Comparison of ENCODE assay signal across 8 cellular contexts in the genomic region with DNA sequence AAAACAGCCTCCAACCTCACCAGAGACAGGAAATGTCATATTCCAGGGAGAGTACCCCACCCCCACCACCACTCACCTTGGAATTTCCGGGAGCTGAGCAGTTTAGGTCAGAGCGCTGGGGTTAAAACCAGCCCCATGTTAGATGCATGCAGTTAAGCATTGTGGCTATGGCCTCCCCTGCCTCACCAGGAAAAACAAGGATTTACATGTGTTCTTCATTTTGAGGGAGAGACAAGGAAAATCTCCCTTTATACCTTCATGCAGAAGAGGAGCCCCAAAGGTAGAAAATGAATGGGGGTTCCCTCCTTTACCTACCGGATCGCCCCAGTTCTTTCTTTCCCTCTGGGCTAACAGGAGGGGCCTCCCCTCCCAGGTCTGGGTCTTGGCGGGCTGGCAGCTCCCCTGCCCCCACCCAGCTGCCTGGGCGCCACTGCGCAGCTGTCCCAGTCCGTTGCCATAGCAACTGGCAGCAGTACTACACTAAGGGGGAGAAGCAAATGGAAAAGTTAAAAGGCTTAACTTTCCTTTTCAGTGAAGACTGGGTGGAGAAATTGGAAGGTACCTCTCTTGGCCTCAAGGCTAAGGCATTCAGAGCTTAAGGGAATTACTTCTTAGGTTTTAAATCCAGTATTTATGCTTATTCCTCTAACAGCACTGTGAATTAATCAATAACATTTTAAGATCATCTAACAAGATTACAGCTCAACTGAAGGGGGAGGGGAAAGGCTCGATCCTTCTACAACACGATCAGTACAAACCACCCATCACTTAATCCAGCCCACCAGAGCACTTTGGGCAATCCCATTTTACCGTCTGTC. TPM values are rescaled to one million over a fixed set of nuclear protein-coding genes. Genes with fewer than 3 reads are reported as not detected.
DNase-seq lines count a peak whose midpoint lies in the region; ATAC-seq and TF ChIP-seq lines count a peak whose summit lies in the region.

No MANE protein-coding gene starts in this region.

- peak overlapping the region; percentile 50 for H3K4me2 ChIP-seq in KMS-11

- H3K4me3 ChIP-seq in CD4-positive, CD25-positive, alpha-beta regulatory T cell (ENCODE audit: low read depth, low read length) = peak overlapping the region; percentile 27
- H3K4me3 ChIP-seq in KMS-11 (IDR thresholded peaks at IDR 0.05; ENCODE audit: insufficient read depth, low read depth, low read length) (no peak overlapping the region), heart left ventricle (peak overlapping the region; percentile 12 to 59 (median 51))

- intact Hi-C loops in heart left ventricle (cut with DNase I) = loop anchor here in 5 of 10 donors (2.0 to 10.0 kb wide), 3 partner anchors 19 to 105 kb away; partner anchors contain the start of genes COPZ1 (in 2 of the 5) and GPR84 (in 2 of the 5)

- ATAC-seq in CD4-positive, CD25-positive, alpha-beta regulatory T cell (ENCODE audit: low read depth in 2 of 2) = peak; percentile 43 to 62
- peak; percentile 69 for ATAC-seq in GM21390 (IDR thresholded peaks at IDR 0.05; ENCODE audit: unreplicated experiment)
- peak; percentile 86 to 95 (median 92) for ATAC-seq in heart left ventricle
- no peak for ATAC-seq in GM19455 (IDR thresholded peaks at IDR 0.05; ENCODE audit: unreplicated experiment)

- H3K4me1 Mint-ChIP-seq in CD4-positive, CD25-positive, alpha-beta regulatory T cell = peaks cover 12 to 34% (median 23%) of the 10 kb centered on the region in 4 donors
- peaks cover 59% of the 10 kb centered on the region for H3K4me1 Mint-ChIP-seq in osteocyte (ENCODE audit: unreplicated experiment)

- peaks cover 17% of the 10 kb centered on the region for H3K36me3 Mint-ChIP-seq in CD4-positive, CD25-positive, alpha-beta regulatory T cell
- peaks cover 5% of the 10 kb centered on the region for H3K36me3 Mint-ChIP-seq in osteocyte (ENCODE audit: unreplicated experiment)

- peaks cover 16% of the 10 kb centered on the region for H3K36me3 ChIP-seq in CD4-positive, CD25-positive, alpha-beta regulatory T cell (ENCODE audit: control insufficient read depth, insufficient read depth, low read length)
- H3K36me3 ChIP-seq in KMS-11 (ENCODE audit: insufficient read depth) = no peaks in the 10 kb centered on the region; the same call in 1 of the 2 replicates
- H3K36me3 ChIP-seq in heart left ventricle = peaks cover 0 to 33% (median 30%) of the 10 kb centered on the region in 9 donors

- H3K27ac ChIP-seq in CD4-positive, CD25-positive, alpha-beta regulatory T cell (ENCODE audit: insufficient read depth, low read length, poor library complexity, severe bottlenecking) = no peak overlapping the region
- peak overlapping the region; percentile 47 for H3K27ac ChIP-seq in KMS-11
- peak overlapping the region; percentile 7 to 97 (median 81) for H3K27ac ChIP-seq in heart left ventricle

- DNase-seq in CD4-positive, CD25-positive, alpha-beta regulatory T cell = peak; percentile 26 to 53 (median 49)
- DNase-seq in SHP77 (lab: John Stamatoyannopoulos, UW) = peak; percentile 89 to 91
- peak; percentile 77 for DNase-seq in amniotic stem cell (lab: John Stamatoyannopoulos, UW)
- DNase-seq in heart left ventricle = peak; percentile 79 to 85 (median 85)
- peak; percentile 92 for DNase-seq in osteocyte (ENCODE audit: extremely low spot score, unreplicated experiment)

- peaks cover 18% of the 10 kb centered on the region for H3K4me1 ChIP-seq in CD4-positive, CD25-positive, alpha-beta regulatory T cell (ENCODE audit: control insufficient read depth, insufficient read depth, low read length, poor library complexity, severe bottlenecking)
- H3K4me1 ChIP-seq in KMS-11 (ENCODE audit: low read depth, poor library complexity, severe bottlenecking) (peaks cover 47% of the 10 kb centered on the region), heart left ventricle (peaks cover 2 to 64% (median 48%) of the 10 kb centered on the region in 12 donors)

- TF ChIP-seq CTCF in KMS-11 (conservative IDR thresholded peaks at IDR 0.05; ENCODE audit: low read depth, low read length) (no peak), heart left ventricle (IDR thresholded peaks at IDR 0.05) (no peak), osteocyte (IDR thresholded peaks at IDR 0.05) (no peak)

- H3K9me3 Mint-ChIP-seq in CD4-positive, CD25-positive, alpha-beta regulatory T cell = no peaks in the 10 kb centered on the region
- no peaks in the 10 kb centered on the region for H3K9me3 Mint-ChIP-seq in osteocyte (ENCODE audit: unreplicated experiment)

- H4K20me1 ChIP-seq in KMS-11 (ENCODE audit: insufficient read depth) = no peaks in the 10 kb centered on the region

- peak overlapping the region in 3 of 4 donors; percentile 24 to 69 (median 53) for H3K4me3 Mint-ChIP-seq in CD4-positive, CD25-positive, alpha-beta regulatory T cell
- peak overlapping the region; percentile 76 for H3K4me3 Mint-ChIP-seq in osteocyte (ENCODE audit: unreplicated experiment)

- no peaks in the 10 kb centered on the region for H3K27me3 ChIP-seq in CD4-positive, CD25-positive, alpha-beta regulatory T cell (ENCODE audit: control insufficient read depth, insufficient read depth, low read length)
- H3K27me3 ChIP-seq in KMS-11 (ENCODE audit: insufficient read depth, low read depth) (no peaks in the 10 kb centered on the region), heart left ventricle (no peaks in the 10 kb centered on the region)

- H3K9me3 ChIP-seq in CD4-positive, CD25-positive, alpha-beta regulatory T cell (ENCODE audit: control insufficient read depth in 2 of 2, low read length in 2 of 2) = no peaks in the 10 kb centered on the region
- H3K9me3 ChIP-seq in heart left ventricle = no peaks in the 10 kb centered on the region

- H3K9ac ChIP-seq in KMS-11 = peak overlapping the region; percentile 19; the same call in 1 of the 2 replicates

- peaks cover 5% of the 10 kb centered on the region; the same call in 1 of the 2 replicates for H3K79me2 ChIP-seq in KMS-11 (ENCODE audit: insufficient read depth, low read depth)

- H3K27me3 Mint-ChIP-seq in CD4-positive, CD25-positive, alpha-beta regulatory T cell = no peaks in the 10 kb centered on the region
- H3K27me3 Mint-ChIP-seq in osteocyte (ENCODE audit: unreplicated experiment) = no peaks in the 10 kb centered on the region

- peak overlapping the region; percentile 11; the same call in 1 of the 2 replicates for H2AFZ ChIP-seq in KMS-11 (ENCODE audit: low read depth)

- WGBS in heart left ventricle, 4 donors = 3 to 6% (median 5%) methylated on average over 11 of the region's 11 CpGs

- TF ChIP-seq POLR2A in heart left ventricle (IDR thresholded peaks at IDR 0.05) = no peak

- peak overlapping the region; percentile 69 to 83 (median 80) for H3K27ac Mint-ChIP-seq in CD4-positive, CD25-positive, alpha-beta regulatory T cell
- peak overlapping the region; percentile 99 for H3K27ac Mint-ChIP-seq in osteocyte (ENCODE audit: unreplicated experiment)

RNA-seq across cellular contexts. Expression of gene CBX5, which starts 20.5 kb away (rescaled TPM):
- 38.9 TPM for total RNA-seq in CD4-positive, CD25-positive, alpha-beta regulatory T cell
- polyA plus RNA-seq in CD4-positive, CD25-positive, alpha-beta regulatory T cell = 10 to 100 TPM; 18.2 to 21.5 (median 19.6) TPM
- 10 to 100 TPM; 22.3 to 59.5 (median 49.4) TPM for total RNA-seq in heart left ventricle
- 10 to 100 TPM; 18.4 to 32.1 TPM for polyA plus RNA-seq in heart left ventricle
- 98.1 and 104 TPM in 2 replicates for total RNA-seq in osteocyte

RNA-seq across cellular contexts. Expression of gene HNRNPA1, which starts 21.1 kb away (rescaled TPM):
- total RNA-seq in CD4-positive, CD25-positive, alpha-beta regulatory T cell = 1,288 TPM
- polyA plus RNA-seq in CD4-positive, CD25-positive, alpha-beta regulatory T cell = 100 to 1,000 TPM; 750 to 913 (median 830) TPM
- total RNA-seq in heart left ventricle (100 to 1,000 TPM; 129 to 565 (median 396) TPM), osteocyte (792 and 819 TPM in 2 replicates)
- polyA plus RNA-seq in heart left ventricle = 100 to 1,000 TPM; 315 to 735 TPM

RNA-seq across cellular contexts. Expression of gene NFE2, which starts 41.4 kb away (rescaled TPM):
- total RNA-seq in CD4-positive, CD25-positive, alpha-beta regulatory T cell = 2.8 TPM
- under 1 TPM in 1 of 4 donors, not detected in 3; 0.18 TPM for polyA plus RNA-seq in CD4-positive, CD25-positive, alpha-beta regulatory T cell
- total RNA-seq in heart left ventricle (1 to 10 TPM in 2 of 9 donors, under 1 TPM in 5, not detected in 2; 0.21 to 1.7 (median 0.63) TPM), osteocyte (0.30 TPM in 1 of 2 replicates, not detected in the other)
- polyA plus RNA-seq in heart left ventricle = under 1 TPM; 0.38 to 0.51 TPM
